Comparison of ENCODE assay signal across 8 cellular contexts in the genomic region with DNA sequence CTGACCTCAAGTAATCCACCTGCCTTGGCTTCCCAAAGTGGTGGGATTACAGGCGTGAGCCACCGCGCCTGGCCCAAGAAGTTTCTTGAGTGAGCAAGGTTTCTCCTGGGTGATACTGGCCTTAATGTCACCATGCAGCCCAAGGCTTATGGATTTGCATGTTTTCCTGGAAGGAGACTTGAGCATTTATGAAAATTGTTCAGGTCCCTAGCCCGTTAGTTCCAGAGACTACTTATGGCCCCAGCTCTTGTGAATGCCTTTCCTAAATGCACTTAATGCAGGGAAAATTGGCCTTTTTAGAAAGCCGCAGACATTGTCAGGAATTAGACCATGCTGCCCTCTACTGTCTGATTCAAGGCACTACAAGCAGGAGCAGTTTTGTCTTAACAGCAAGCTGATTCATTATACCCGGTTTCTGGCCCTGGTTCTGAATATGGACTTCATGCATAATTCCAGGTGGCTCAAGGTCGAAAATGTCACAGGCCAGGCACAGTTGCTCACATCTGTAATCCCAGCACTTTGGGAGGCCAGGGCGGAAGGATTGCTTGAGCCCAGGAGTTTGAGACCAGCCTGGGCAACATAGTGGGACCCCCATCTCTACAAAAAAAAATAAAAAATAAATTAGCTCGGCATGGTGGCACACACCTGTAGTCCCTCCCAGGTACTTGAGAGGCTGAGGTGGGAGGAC.
DNase-seq lines count a peak whose midpoint lies in the region; ATAC-seq and TF ChIP-seq lines count a peak whose summit lies in the region.

No MANE protein-coding gene starts in this region.

- H3K4me3 Mint-ChIP-seq in CD4-positive, alpha-beta T cell: no peak overlapping the region
- H3K4me3 Mint-ChIP-seq in activated CD4-positive, alpha-beta T cell treated with anti-CD3 and anti-CD28 coated beads, Interleukin-2, amount 10 ng/mL, durations not matched to agents 7 days and 5 days: no peak overlapping the region

- H3K36me3 ChIP-seq in HEK293 (ENCODE audit: control insufficient read depth in 2 of 2, insufficient read depth in 1 of 2, low read length in 2 of 2): no peaks in the 10 kb centered on the region
- no peaks in the 10 kb centered on the region for H3K36me3 ChIP-seq in testis (ENCODE audit: low read depth, missing control alignments)

- DNase-seq in CD4-positive, alpha-beta T cell: peak in 7 of 10 experiments; percentile 18 to 53 (median 48)
- DNase-seq in NCI-H524 treated with DMSO at 0.1 percent for 48 hours (lab: John Stamatoyannopoulos, UW): peak; percentile 60
- peak; percentile 74 for DNase-seq in activated CD4-positive, alpha-beta T cell treated with anti-CD3 and anti-CD28 coated beads, Interleukin-2, amount 10 ng/mL, durations not matched to agents 7 days and 5 days
- DNase-seq in epidermal melanocyte (ENCODE audit: insufficient read length, low spot score): peak; percentile 88
- DNase-seq in midbrain (lab: John Stamatoyannopoulos, UW): peak; percentile 84
- peak; percentile 68 for DNase-seq in testis

- WGBS in testis, 2 donors: 55 to 58% methylated on average over 9 of the region's 9 CpGs

- intact Hi-C loops in CD4-positive, alpha-beta T cell (cut with DNase I, micrococcal nuclease): loop anchor here (1.0 to 10.0 kb wide), 12 partner anchors 91 to 1116 kb away; partner anchors contain the start of genes SNX29 (in 2 of the 2) and RSL1D1 (in 1 of the 2)
- intact Hi-C loops in testis (cut with DNase I; ENCODE audit: low total_unique reads): loop anchor here (10.0 kb wide), 2 partner anchors 113 to 673 kb away; no protein-coding TSS in a partner anchor

- H3K9me3 ChIP-seq in CD4-positive, alpha-beta T cell (ENCODE audit: control insufficient read depth, low read length): no peaks in the 10 kb centered on the region
- no peaks in the 10 kb centered on the region for H3K9me3 ChIP-seq in HEK293 (ENCODE audit: control insufficient read depth, insufficient read depth, low read depth, low read length)
- no peaks in the 10 kb centered on the region for H3K9me3 ChIP-seq in testis

- no peak overlapping the region for H3K4me3 ChIP-seq in HEK293 (ENCODE audit: low read depth, low read length)
- H3K4me3 ChIP-seq in testis: no peak overlapping the region

- no peak for TF ChIP-seq POLR2A in testis (IDR thresholded peaks at IDR 0.05)

- no peaks in the 10 kb centered on the region for H3K27me3 ChIP-seq in CD4-positive, alpha-beta T cell (ENCODE audit: control insufficient read depth, insufficient read depth, low read length)
- no peaks in the 10 kb centered on the region for H3K27me3 ChIP-seq in testis

- peak; percentile 94 for TF ChIP-seq CTCF in CD4-positive, alpha-beta T cell (IDR thresholded peaks at IDR 0.05)
- peak; percentile 76 for TF ChIP-seq CTCF in HEK293 (tag by site-specific recombination; IDR thresholded peaks at IDR 0.05)
- peak; percentile 84 to 96 (median 95) for TF ChIP-seq CTCF in testis (IDR thresholded peaks at IDR 0.05)

- no peak overlapping the region for H3K27ac Mint-ChIP-seq in CD4-positive, alpha-beta T cell
- no peak overlapping the region for H3K27ac Mint-ChIP-seq in activated CD4-positive, alpha-beta T cell treated with anti-CD3 and anti-CD28 coated beads, Interleukin-2, amount 10 ng/mL, durations not matched to agents 7 days and 5 days

- no peaks in the 10 kb centered on the region for H3K4me1 ChIP-seq in HEK293 (ENCODE audit: control insufficient read depth, insufficient read depth, low read length)
- H3K4me1 ChIP-seq in testis: no peaks in the 10 kb centered on the region

- no peak overlapping the region for H3K27ac ChIP-seq in CD4-positive, alpha-beta T cell (ENCODE audit: low read depth, low read length)
- H3K27ac ChIP-seq in HEK293 (ENCODE audit: extremely low read depth, low read depth, low read length): no peak overlapping the region
- no peak overlapping the region for H3K27ac ChIP-seq in testis

- ATAC-seq in CD4-positive, alpha-beta T cell (ENCODE audit: poor library complexity): peak; percentile 92
- no peak for ATAC-seq in HG02678 (IDR thresholded peaks at IDR 0.05; ENCODE audit: unreplicated experiment)

- no peaks in the 10 kb centered on the region for H3K9me3 Mint-ChIP-seq in CD4-positive, alpha-beta T cell
- no peaks in the 10 kb centered on the region for H3K9me3 Mint-ChIP-seq in activated CD4-positive, alpha-beta T cell treated with anti-CD3 and anti-CD28 coated beads, Interleukin-2, amount 10 ng/mL, durations not matched to agents 7 days and 5 days

- peaks cover 11% of the 10 kb centered on the region for H3K4me1 Mint-ChIP-seq in CD4-positive, alpha-beta T cell (ENCODE audit: low read depth)
- peaks cover 6% of the 10 kb centered on the region for H3K4me1 Mint-ChIP-seq in activated CD4-positive, alpha-beta T cell treated with anti-CD3 and anti-CD28 coated beads, Interleukin-2, amount 10 ng/mL, durations not matched to agents 7 days and 5 days

- no peaks in the 10 kb centered on the region for H3K27me3 Mint-ChIP-seq in CD4-positive, alpha-beta T cell
- H3K27me3 Mint-ChIP-seq in activated CD4-positive, alpha-beta T cell treated with anti-CD3 and anti-CD28 coated beads, Interleukin-2, amount 10 ng/mL, durations not matched to agents 7 days and 5 days: no peaks in the 10 kb centered on the region

- CTCF ChIA-PET in CD4-positive, alpha-beta T cell (lab: Charles Lee): interaction anchor here (0.6 to 1.7 kb wide), 18 partner anchors 9 to 536 kb away, joined by 3 to 13 read pairs (median 4); partner anchors contain the start of genes SNX29 and ZC3H7A
- CTCF ChIA-PET in HEK293 (lab: Yijun Ruan, JAX): interaction anchor here (0.6 to 3.3 kb wide), 52 partner anchors 9 to 674 kb away, joined by 3 to 21 read pairs (median 5); partner anchors contain the start of genes RSL1D1, SNX29 and TNFRSF17
- CTCF ChIA-PET in activated CD4-positive, alpha-beta T cell treated with anti-CD3 and anti-CD28 coated beads, Interleukin-2, amount 10 ng/mL, durations not matched to agents 7 days and 5 days (lab: Charles Lee): interaction anchor here (0.6 to 3.1 kb wide), 17 partner anchors 9 to 1765 kb away, joined by 3 to 24 read pairs (median 4); partner anchors contain the start of gene ZC3H7A

- H3K36me3 Mint-ChIP-seq in CD4-positive, alpha-beta T cell (ENCODE audit: low read depth): peaks cover 24% of the 10 kb centered on the region
- H3K36me3 Mint-ChIP-seq in activated CD4-positive, alpha-beta T cell treated with anti-CD3 and anti-CD28 coated beads, Interleukin-2, amount 10 ng/mL, durations not matched to agents 7 days and 5 days (ENCODE audit: low read depth): peaks cover 7% of the 10 kb centered on the region

- POLR2A ChIA-PET in CD4-positive, alpha-beta T cell (lab: Charles Lee): interaction anchor here (1.1 to 2.1 kb wide), 5 partner anchors 11 to 217 kb away, joined by 4 to 16 read pairs (median 5); partner anchors contain the start of genes GSPT1, RSL1D1 and SNX29
- POLR2A ChIA-PET in HEK293 (lab: Yijun Ruan, JAX): interaction anchor here (0.6 to 1.8 kb wide), 7 partner anchors 91 to 548 kb away, joined by 3 to 11 read pairs (median 4); partner anchors contain the start of genes GSPT1, SNX29 and TXNDC11
- POLR2A ChIA-PET in activated CD4-positive, alpha-beta T cell treated with anti-CD3 and anti-CD28 coated beads, Interleukin-2, amount 10 ng/mL, durations not matched to agents 7 days and 5 days (lab: Charles Lee): interaction anchor here (0.7 kb wide), 1 partner anchor 320 kb away, joined by 3 read pairs; no protein-coding TSS in a partner anchor

TF ChIP-seq in HEK293, 187 proteins besides CTCF, POLR2A, EP300 and RAD21 (continues in another document):
- TF ChIP-seq MZF1 (tag by site-specific recombination; IDR thresholded peaks at IDR 0.05; ENCODE audit: borderline replicate concordance): no peak
- no peak for TF ChIP-seq HOXD13 (CRISPR knock-in tag; IDR thresholded peaks at IDR 0.05; ENCODE audit: borderline replicate concordance)
- TF ChIP-seq, protein P1, sequence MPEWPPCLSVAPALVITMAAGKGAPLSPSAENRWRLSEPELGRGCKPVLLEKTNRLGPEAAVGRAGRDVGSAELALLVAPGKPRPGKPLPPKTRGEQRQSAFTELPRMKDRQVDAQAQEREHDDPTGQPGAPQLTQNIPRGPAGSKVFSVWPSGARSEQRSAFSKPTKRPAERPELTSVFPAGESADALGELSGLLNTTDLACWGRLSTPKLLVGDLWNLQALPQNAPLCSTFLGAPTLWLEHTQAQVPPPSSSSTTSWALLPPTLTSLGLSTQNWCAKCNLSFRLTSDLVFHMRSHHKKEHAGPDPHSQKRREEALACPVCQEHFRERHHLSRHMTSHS (tag by site-specific recombination; IDR thresholded peaks at IDR 0.05): no peak
- no peak for TF ChIP-seq BCL11B (tag by site-specific recombination; IDR thresholded peaks at IDR 0.05; ENCODE audit: low read depth)
- no peak for TF ChIP-seq ZNF624 (tag by site-specific recombination; IDR thresholded peaks at IDR 0.05)
- no peak for TF ChIP-seq ZNF146 (tag by site-specific recombination; IDR thresholded peaks at IDR 0.05)
- no peak for TF ChIP-seq PBX3 (CRISPR knock-in tag; IDR thresholded peaks at IDR 0.05)
- TF ChIP-seq, protein P2, sequence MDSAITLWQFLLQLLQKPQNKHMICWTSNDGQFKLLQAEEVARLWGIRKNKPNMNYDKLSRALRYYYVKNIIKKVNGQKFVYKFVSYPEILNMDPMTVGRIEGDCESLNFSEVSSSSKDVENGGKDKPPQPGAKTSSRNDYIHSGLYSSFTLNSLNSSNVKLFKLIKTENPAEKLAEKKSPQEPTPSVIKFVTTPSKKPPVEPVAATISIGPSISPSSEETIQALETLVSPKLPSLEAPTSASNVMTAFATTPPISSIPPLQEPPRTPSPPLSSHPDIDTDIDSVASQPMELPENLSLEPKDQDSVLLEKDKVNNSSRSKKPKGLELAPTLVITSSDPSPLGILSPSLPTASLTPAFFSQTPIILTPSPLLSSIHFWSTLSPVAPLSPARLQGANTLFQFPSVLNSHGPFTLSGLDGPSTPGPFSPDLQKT (IDR thresholded peaks at IDR 0.05; ENCODE audit: borderline replicate concordance, low read depth, low read length): no peak
- no peak for TF ChIP-seq ZNF324 (tag by site-specific recombination; IDR thresholded peaks at IDR 0.05)
